Comparison of ENCODE assay signal across 26 cellular contexts in genomic region chr11:74478877-74479276, GRCh38. TPM values are rescaled to one million over a fixed set of nuclear protein-coding genes. Genes with fewer than 3 reads are reported as not detected.
"Had no signal": no experiment of that assay in that cellular context is flagged by ENCODE, and none has a peak within 500 bp of the region (broad histone marks: within the 10 kb centered on the region; RNA-seq: fewer than 3 reads in every experiment).

No MANE protein-coding gene starts in this region.

- H3K9me3 Mint-ChIP-seq: dendritic cell treated with granulocyte-macrophage colony-stimulating factor and Interleukin-4, amounts not matched to agents 40 ng/mL and 50 ng/mL, for 4 days; effector memory CD8-positive, alpha-beta T cell; endodermal cell; mesothelial cell of epicardium; naive B cell had no signal

- H3K27ac ChIP-seq: colonic mucosa, epithelial cell of prostate, esophagus squamous epithelium, gastrocnemius medialis, heart right ventricle, left lung, lower lobe of right lung had no signal

- H3K9me3 ChIP-seq: colonic mucosa, esophagus squamous epithelium, gastrocnemius medialis, heart right ventricle, left lung, lower lobe of right lung, mucosa of descending colon had no signal

- H3K27ac Mint-ChIP-seq: dendritic cell treated with granulocyte-macrophage colony-stimulating factor and Interleukin-4, amounts not matched to agents 40 ng/mL and 50 ng/mL, for 4 days; effector memory CD8-positive, alpha-beta T cell; endodermal cell; mesothelial cell of epicardium had no signal

- DNase-seq: colonic mucosa; cortex of kidney; effector CD8-positive, alpha-beta T cell; effector memory CD8-positive, alpha-beta T cell; endodermal cell; erythroblast; esophagus squamous epithelium; foreskin fibroblast; foreskin melanocyte; gastrocnemius medialis; glutamatergic neuron; head of caudate nucleus; heart right ventricle; hippocampal formation; left cardiac atrium; left lung; left ventricle myocardium superior; lower lobe of right lung; mesenchymal stem cell; mucosa of descending colon; naive B cell had no signal

- H3K36me3 ChIP-seq: colonic mucosa, esophagus squamous epithelium, gastrocnemius medialis, heart right ventricle, left lung, lower lobe of right lung had no signal

- H3K27me3 ChIP-seq: colonic mucosa, gastrocnemius medialis, heart right ventricle, left lung had no signal

- ATAC-seq: effector memory CD8-positive, alpha-beta T cell; esophagus mucosa; gastrocnemius medialis; heart right ventricle; left cardiac atrium; left lung; left ventricle myocardium superior; lower lobe of right lung; mucosa of descending colon had no signal

- H3K4me3 ChIP-seq: colonic mucosa, esophagus squamous epithelium, gastrocnemius medialis, heart right ventricle, left lung, lower lobe of right lung, mucosa of descending colon had no signal

- H3K27me3 Mint-ChIP-seq: dendritic cell treated with granulocyte-macrophage colony-stimulating factor and Interleukin-4, amounts not matched to agents 40 ng/mL and 50 ng/mL, for 4 days had no signal

- H3K4me1 Mint-ChIP-seq: naive B cell had no signal

- H3K4me1 ChIP-seq: colonic mucosa, esophagus squamous epithelium, gastrocnemius medialis, left lung, lower lobe of right lung had no signal

- H3K4me3 Mint-ChIP-seq: dendritic cell treated with granulocyte-macrophage colony-stimulating factor and Interleukin-4, amounts not matched to agents 40 ng/mL and 50 ng/mL, for 4 days; effector memory CD8-positive, alpha-beta T cell; endodermal cell; mesothelial cell of epicardium; naive B cell had no signal

- H3K36me3 Mint-ChIP-seq: mesothelial cell of epicardium, naive B cell had no signal

RNA-seq across cellular contexts. Expression of gene KCNE3, which starts 11.5 kb away (rescaled TPM):
- polyA plus RNA-seq: keratinocyte had no signal
